In genomic region chr12:106487664-106488063, GRCh38 we compare ENCODE assay signal across 23 cellular contexts.
"Had no signal": no experiment of that assay in that cellular context is flagged by ENCODE, and none has a peak within 500 bp of the region (broad histone marks: within the 10 kb centered on the region; RNA-seq: fewer than 3 reads in every experiment).

No MANE protein-coding gene starts in this region.

- H3K4me1 ChIP-seq: colonic mucosa, gastrocnemius medialis, heart right ventricle, right atrium auricular region, suprapubic skin, thyroid gland had no signal

- ATAC-seq: esophagus mucosa; gastrocnemius medialis; heart right ventricle; left lobe of liver; natural killer cell; stimulated activated naive CD8-positive, alpha-beta T cell treated with anti-CD3 and anti-CD28 coated beads, Interleukin-15, Interleukin-2, amounts not matched to agents 100 U/mL and 50 U/mL, for 24 hours had no signal

- H3K27ac Mint-ChIP-seq: mesothelial cell of epicardium, natural killer cell, type B pancreatic cell had no signal

- DNase-seq: colonic mucosa; dermis blood vessel endothelial cell; effector CD4-positive, alpha-beta T cell; gastrocnemius medialis; heart right ventricle; hypothalamus; islet precursor cell; mammary epithelial cell; natural killer cell; nucleus accumbens; ovary; sigmoid colon; stimulated activated CD4-positive, alpha-beta T cell treated with anti-CD3 and anti-CD28 coated beads, Interleukin-12 subunit alpha, Interleukin-12 subunit beta, amount 100 ng/mL, for 4 hours; stimulated activated naive CD8-positive, alpha-beta T cell treated with anti-CD3 and anti-CD28 coated beads, Interleukin-15, Interleukin-2, amounts not matched to agents 100 U/mL and 50 U/mL, for 24 hours; thyroid gland had no signal

- H3K9me3 ChIP-seq: colonic mucosa, gastrocnemius medialis, heart right ventricle, ovary, right atrium auricular region, sigmoid colon, suprapubic skin, thyroid gland had no signal

- H3K36me3 Mint-ChIP-seq: mesothelial cell of epicardium, natural killer cell had no signal

- H3K4me1 Mint-ChIP-seq: natural killer cell had no signal

- H3K4me3 Mint-ChIP-seq: mesothelial cell of epicardium, natural killer cell, type B pancreatic cell had no signal

- H3K27me3 Mint-ChIP-seq: type B pancreatic cell had no signal

- H3K36me3 ChIP-seq: colonic mucosa, gastrocnemius medialis, ovary, right atrium auricular region, sigmoid colon, suprapubic skin, thyroid gland had no signal

- H3K27me3 ChIP-seq: colonic mucosa, gastrocnemius medialis, heart right ventricle, ovary, right atrium auricular region, sigmoid colon, suprapubic skin, thyroid gland had no signal

- H3K9me3 Mint-ChIP-seq: mesothelial cell of epicardium, natural killer cell, neural crest cell had no signal

- H3K4me3 ChIP-seq: colonic mucosa, gastrocnemius medialis, heart right ventricle, ovary, right atrium auricular region, sigmoid colon, skin epidermis, suprapubic skin, thyroid gland had no signal

- H3K27ac ChIP-seq: colonic mucosa, gastrocnemius medialis, heart right ventricle, ovary, right atrium auricular region, sigmoid colon, skin epidermis, suprapubic skin, thyroid gland had no signal
